In the genomic region with DNA sequence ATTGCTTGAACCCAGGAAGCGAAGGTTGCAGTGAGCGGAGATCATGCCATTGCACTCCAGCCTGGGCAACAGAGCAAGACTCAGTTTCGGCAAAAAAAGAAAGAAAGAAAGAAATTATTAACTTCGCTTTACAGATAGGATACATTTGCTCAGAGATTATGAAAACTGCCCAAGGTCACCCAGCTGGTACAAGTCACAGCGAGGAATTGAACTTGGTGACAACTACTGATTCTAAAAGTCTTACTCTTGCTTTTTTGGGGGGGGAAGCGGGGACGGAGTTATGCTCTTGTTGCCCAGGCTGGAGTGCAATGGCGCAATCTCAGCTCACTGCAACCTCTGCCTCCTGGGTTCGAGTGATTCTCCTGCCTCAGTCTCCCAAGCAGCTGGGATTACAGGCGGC, we compare ENCODE assay signal across 2 cellular contexts. TPM values are rescaled to one million over a fixed set of nuclear protein-coding genes. Genes with fewer than 3 reads are reported as not detected.
"Had no signal": no experiment of that assay in that cellular context is flagged by ENCODE, and none has a peak within 500 bp of the region (broad histone marks: within the 10 kb centered on the region; RNA-seq: fewer than 3 reads in every experiment).

No MANE protein-coding gene starts in this region.

RNA-seq across cellular contexts. Expression of a gene that starts 29.7 kb away (rescaled TPM):
- total RNA-seq: activated T-helper 1 cell treated with anti-CD3 and anti-CD28 coated beads, Interleukin-12 subunit alpha, Interleukin-12 subunit beta, Interleukin-2, Interleukin-4 antibody, amounts not matched to agents 30 ng/mL and 10 ng/mL and 1 ng/mL, durations not matched to agents 14 hours and 24 hours and 36 hours had no signal
- polyA plus RNA-seq: cardiac muscle cell had no signal
